In the genomic region with DNA sequence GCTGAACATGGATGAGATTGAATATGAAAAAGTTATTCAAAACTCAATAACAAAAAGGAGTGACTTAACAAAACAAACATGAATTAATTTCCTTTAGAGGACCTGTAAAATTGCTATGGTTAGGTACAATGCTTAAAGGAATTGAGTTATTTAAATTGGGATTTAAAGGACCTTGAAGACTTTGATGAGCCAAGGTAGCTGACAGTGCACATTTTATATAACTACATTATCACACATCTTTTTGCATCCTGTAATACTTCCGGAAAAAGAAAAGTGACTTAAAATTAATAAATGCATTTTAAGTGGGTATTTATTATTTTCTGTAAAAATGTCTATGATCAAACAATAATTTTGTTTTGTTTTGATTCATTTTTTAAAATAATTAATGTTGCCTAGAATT, we compare ENCODE assay signal across 28 cellular contexts.
"Had no signal": no experiment of that assay in that cellular context is flagged by ENCODE, and none has a peak within 500 bp of the region (broad histone marks: within the 10 kb centered on the region; RNA-seq: fewer than 3 reads in every experiment).

No MANE protein-coding gene starts in this region.

- H3K4me3 ChIP-seq: colonic mucosa, coronary artery, dorsolateral prefrontal cortex, esophagus muscularis mucosa, esophagus squamous epithelium, gastrocnemius medialis, gastroesophageal sphincter, heart left ventricle, heart right ventricle had no signal

- ATAC-seq: effector memory CD8-positive, alpha-beta T cell; esophagus mucosa; foreskin keratinocyte; gastrocnemius medialis; gastroesophageal sphincter; heart left ventricle; heart right ventricle had no signal

- H3K27ac ChIP-seq: colonic mucosa, coronary artery, dorsolateral prefrontal cortex, epithelial cell of prostate, esophagus muscularis mucosa, esophagus squamous epithelium, foreskin keratinocyte, gastrocnemius medialis, gastroesophageal sphincter, heart left ventricle, heart right ventricle had no signal

- H3K27me3 ChIP-seq: colonic mucosa, dorsolateral prefrontal cortex, esophagus muscularis mucosa, esophagus squamous epithelium, gastrocnemius medialis, gastroesophageal sphincter, heart left ventricle, heart right ventricle had no signal

- H3K9me3 ChIP-seq: colonic mucosa, esophagus squamous epithelium, gastrocnemius medialis had no signal

- H3K4me1 ChIP-seq: colonic mucosa, esophagus muscularis mucosa, esophagus squamous epithelium, foreskin keratinocyte, gastrocnemius medialis, gastroesophageal sphincter, heart left ventricle, heart right ventricle had no signal

- FAIRE-seq: colon, endometrium, endothelial cell of umbilical vein, frontal cortex had no signal

- DNase-seq: colonic mucosa; cortex of kidney; dermis blood vessel endothelial cell; dorsolateral prefrontal cortex; effector CD4-positive, alpha-beta T cell; effector CD8-positive, alpha-beta T cell; effector memory CD4-positive, alpha-beta T cell; effector memory CD8-positive, alpha-beta T cell; endodermal cell; erythroblast; esophagus squamous epithelium; foreskin fibroblast; foreskin keratinocyte; foreskin melanocyte; gastrocnemius medialis; glutamatergic neuron; head of caudate nucleus; heart left ventricle; heart right ventricle had no signal

- H3K36me3 ChIP-seq: colonic mucosa, esophagus muscularis mucosa, esophagus squamous epithelium, gastrocnemius medialis, gastroesophageal sphincter, heart left ventricle, heart right ventricle had no signal
